23 cellular contexts compared by ENCODE assay signal in genomic region chr4:166827167-166827566, GRCh38.
"Had no signal": no experiment of that assay in that cellular context is flagged by ENCODE, and none has a peak within 500 bp of the region (broad histone marks: within the 10 kb centered on the region; RNA-seq: fewer than 3 reads in every experiment).

No MANE protein-coding gene starts in this region.

- H3K4me2 ChIP-seq: PC-9 had no signal

- H3K4me3 ChIP-seq: K562, PC-9 had no signal

- DNase-seq: activated CD4-positive, alpha-beta T cell treated with anti-CD3 and anti-CD28 coated beads for 4 hours; activated CD8-positive, alpha-beta memory T cell treated with anti-CD3 and anti-CD28 coated beads, Interleukin-2, amount 50 U/mL, for 4 hours; activated CD8-positive, alpha-beta T cell treated with anti-CD3 and anti-CD28 coated beads for 36 hours; activated gamma-delta T cell treated with Interleukin-2 at 50 U/mL for 16 hours; activated naive CD4-positive, alpha-beta T cell treated with anti-CD3 and anti-CD28 coated beads, Interleukin-2, amount 10 ng/mL, durations not matched to agents 7 days and 5 days; activated naive CD8-positive, alpha-beta T cell treated with anti-CD3 and anti-CD28 coated beads for 36 hours; activated T-cell treated with anti-CD3 and anti-CD28 coated beads, Interleukin-2, amount 50 U/mL, for 72 hours; cerebellar nuclear complex; Kasumi-1; NCI-H1105 treated with DMSO at 0.1 percent for 48 hours; NCI-H1436 treated with DMSO at 0.1 percent for 48 hours; NCI-H187 treated with DMSO at 0.1 percent for 48 hours; NCI-H2081 treated with DMSO at 0.1 percent for 48 hours; NCI-H2171 treated with DMSO at 0.1 percent for 48 hours; NCI-H226; NCI-H526; NCI-H774; PC-9; SHP77 treated with DMSO at 0.1 percent for 48 hours; T-cell had no signal

- ATAC-seq: activated CD4-positive, CD25-positive, alpha-beta regulatory T cell treated with anti-CD3 and anti-CD28 coated beads, Interleukin-2, amount 50 U/mL, for 24 hours; activated CD8-positive, alpha-beta T cell treated with anti-CD3 and anti-CD28 coated beads for 36 hours; activated T-cell treated with anti-CD3 and anti-CD28 coated beads, Interleukin-2, amount 50 U/mL, for 72 hours; K562; T-cell had no signal

- H2AFZ ChIP-seq: PC-9 had no signal

- H3K27ac ChIP-seq: PC-9, VCaP had no signal
